In genomic region chr2:148866091-148866490, GRCh38 we compare ENCODE assay signal across 2 cellular contexts.
TF ChIP-seq lines count a peak whose summit lies in the region.

No MANE protein-coding gene starts in this region.

TF ChIP-seq in Ishikawa, 13 proteins besides CTCF, POLR2A, EP300 and RAD21 (continued from another document):
- TF ChIP-seq CEBPB (IDR thresholded peaks at IDR 0.05) (no peak), TCF12 (IDR thresholded peaks at IDR 0.05; ENCODE audit: low read depth) (no peak), TEAD4 (IDR thresholded peaks at IDR 0.05) (no peak)
TF ChIP-seq in Ishikawa: peak in this region for 1.

TF ChIP-seq in H1, 55 proteins besides CTCF, POLR2A, EP300 and RAD21 (continued from another document):
- TF ChIP-seq PHF8 (conservative IDR thresholded peaks at IDR 0.05; ENCODE audit: low read depth, low read length) (no peak), CEBPB (IDR thresholded peaks at IDR 0.05; ENCODE audit: low read depth, low read length) (no peak), SIRT6 (IDR thresholded peaks at IDR 0.05; ENCODE audit: low read length) (no peak), TBP (IDR thresholded peaks at IDR 0.05; ENCODE audit: low read depth, low read length) (no peak), SP4 (IDR thresholded peaks at IDR 0.05; ENCODE audit: low read length) (no peak), RXRA (IDR thresholded peaks at IDR 0.05; ENCODE audit: insufficient read depth, low read depth, low read length) (no peak), GTF2F1 (IDR thresholded peaks at IDR 0.05; ENCODE audit: borderline replicate concordance, low read depth, low read length) (no peak), MAX (IDR thresholded peaks at IDR 0.05) (no peak), CHD2 (IDR thresholded peaks at IDR 0.05; ENCODE audit: low read length) (no peak), TAF7 (optimal IDR thresholded peaks at IDR 0.05; ENCODE audit: borderline replicate concordance, low read depth, low read length) (no peak), CBX8 (IDR thresholded peaks at IDR 0.05; ENCODE audit: borderline replicate concordance, low read depth, low read length) (no peak), KDM1A (IDR thresholded peaks at IDR 0.05; ENCODE audit: borderline replicate concordance, low read length) (no peak), FOSL1 (IDR thresholded peaks at IDR 0.05; ENCODE audit: insufficient read depth, low read depth, low read length) (no peak)
